In the genomic region with DNA sequence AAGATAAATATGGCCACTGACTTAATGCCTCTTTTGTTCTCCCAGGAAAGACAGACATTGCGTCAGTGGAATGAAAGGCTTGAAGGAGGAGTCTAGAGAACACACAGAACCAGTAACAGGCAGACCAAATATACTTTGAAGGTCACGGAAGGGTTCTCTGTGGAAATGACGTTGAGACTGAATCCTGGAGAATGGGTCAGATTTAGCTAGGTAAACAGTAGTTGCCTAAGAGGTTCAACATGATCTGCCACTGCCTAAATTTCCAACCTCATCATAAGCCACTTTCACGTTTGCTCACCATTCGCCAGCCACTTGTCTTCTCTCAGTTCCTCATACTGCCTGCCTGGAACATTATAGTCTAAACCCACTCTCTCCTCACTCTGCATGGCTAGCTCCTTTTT, we compare ENCODE assay signal across 1 cellular context.
TF ChIP-seq lines count a peak whose summit lies in the region.

No MANE protein-coding gene starts in this region.

TF ChIP-seq in GM12878, 131 proteins besides CTCF, POLR2A, EP300 and RAD21 (continued from another document and continues in another):
- TF ChIP-seq CHD1 (IDR thresholded peaks at IDR 0.05; ENCODE audit: low read depth, low read length) (no peak), SP1 (IDR thresholded peaks at IDR 0.05; ENCODE audit: low read depth, low read length) (no peak), ZNF622 (IDR thresholded peaks at IDR 0.05) (no peak), RELA (IDR thresholded peaks at IDR 0.05; ENCODE audit: borderline replicate concordance, partially characterized antibody) (no peak), MXI1 (IDR thresholded peaks at IDR 0.05; ENCODE audit: low read depth, low read length) (no peak), TARDBP (IDR thresholded peaks at IDR 0.05; ENCODE audit: borderline replicate concordance) (no peak), SUZ12 (IDR thresholded peaks at IDR 0.05; ENCODE audit: unreplicated experiment) (no peak), RUNX3 (IDR thresholded peaks at IDR 0.05; ENCODE audit: low read length) (peak; percentile 80), IKZF2 (IDR thresholded peaks at IDR 0.05) (peak; percentile 73 to 79), ETV6 (conservative IDR thresholded peaks at IDR 0.05 in 1 of 2, IDR thresholded peaks at IDR 0.05 in 1 of 2; ENCODE audit: borderline replicate concordance in 1 of 2, low read depth in 1 of 2) (no peak), FOS (IDR thresholded peaks at IDR 0.05; ENCODE audit: borderline replicate concordance, extremely low read depth, insufficient read length) (no peak), SREBF2 (IDR thresholded peaks at IDR 0.05; ENCODE audit: low read length) (no peak), PAX5 (IDR thresholded peaks at IDR 0.05; ENCODE audit: borderline replicate concordance, low read depth, low read length) (peak; percentile 78; the same call in 1 of the 2 replicates), FOXM1 (IDR thresholded peaks at IDR 0.05; ENCODE audit: low read depth, low read length) (peak; percentile 44; the same call in 1 of the 2 replicates), BRCA1 (IDR thresholded peaks at IDR 0.05; ENCODE audit: low read depth, low read length) (no peak), NFYA (IDR thresholded peaks at IDR 0.05; ENCODE audit: borderline replicate concordance, low read depth, low read length) (no peak), BCL11A (IDR thresholded peaks at IDR 0.05; ENCODE audit: low read depth, low read length) (peak; percentile 66), IKZF1 (conservative IDR thresholded peaks at IDR 0.05) (peak; percentile 48), CHD2 (IDR thresholded peaks at IDR 0.05; ENCODE audit: borderline replicate concordance, low read depth, low read length) (no peak), TAF1 (IDR thresholded peaks at IDR 0.05; ENCODE audit: borderline replicate concordance, low read depth, low read length) (no peak), TCF3 (IDR thresholded peaks at IDR 0.05; ENCODE audit: borderline replicate concordance, insufficient read depth, low read depth, low read length) (0 out of 2 replicates have a peak, but pooled peaks have one; percentile 22), ZNF207 (IDR thresholded peaks at IDR 0.05; ENCODE audit: borderline replicate concordance) (no peak), NR2F1 (conservative IDR thresholded peaks at IDR 0.05) (no peak), HDAC6 (IDR thresholded peaks at IDR 0.05; ENCODE audit: unreplicated experiment) (no peak), GATAD2B (conservative IDR thresholded peaks at IDR 0.05; ENCODE audit: low read depth) (no peak), YBX1 (IDR thresholded peaks at IDR 0.05) (no peak), CHD4 (IDR thresholded peaks at IDR 0.05) (no peak), KLF5 (IDR thresholded peaks at IDR 0.05; ENCODE audit: partially characterized antibody) (no peak), CREB1 (IDR thresholded peaks at IDR 0.05; ENCODE audit: low read depth) (no peak), WRNIP1 (IDR thresholded peaks at IDR 0.05; ENCODE audit: borderline replicate concordance, low read depth, low read length) (no peak), KAT2A (conservative IDR thresholded peaks at IDR 0.05; ENCODE audit: control insufficient read depth, low read depth, low read length) (no peak), MEF2A (IDR thresholded peaks at IDR 0.05; ENCODE audit: insufficient read depth, low read depth, low read length) (0 out of 2 replicates have a peak, but pooled peaks have one; percentile 15), CEBPB (IDR thresholded peaks at IDR 0.05; ENCODE audit: borderline replicate concordance in 1 of 2, low read depth in 2 of 2, low read length in 2 of 2) (no peak), BMI1 (IDR thresholded peaks at IDR 0.05; ENCODE audit: borderline replicate concordance) (no peak), SIX5 (IDR thresholded peaks at IDR 0.05; ENCODE audit: low read depth, low read length, severe bottlenecking) (no peak), MEF2B (IDR thresholded peaks at IDR 0.05; ENCODE audit: partially characterized antibody, poor library complexity, severe bottlenecking) (no peak), SIN3A (IDR thresholded peaks at IDR 0.05; ENCODE audit: low read depth, low read length) (no peak), BHLHE40 (IDR thresholded peaks at IDR 0.05; ENCODE audit: borderline replicate concordance in 1 of 2, low read depth in 2 of 2, low read length in 1 of 2) (peak in 1 of 2 experiments; percentile 65; a peak in 1 of 4 replicates), CBX3 (IDR thresholded peaks at IDR 0.05; ENCODE audit: borderline replicate concordance, low read depth) (no peak), ASH2L (IDR thresholded peaks at IDR 0.05; ENCODE audit: borderline replicate concordance, low read depth) (no peak), FOXK2 (IDR thresholded peaks at IDR 0.05) (no peak), EGR1 (IDR thresholded peaks at IDR 0.05; ENCODE audit: borderline replicate concordance in 1 of 2, low read depth in 2 of 2, low read length in 2 of 2) (no peak), STAT1 (conservative IDR thresholded peaks at IDR 0.05) (no peak)
- TF ChIP-seq, protein P1, sequence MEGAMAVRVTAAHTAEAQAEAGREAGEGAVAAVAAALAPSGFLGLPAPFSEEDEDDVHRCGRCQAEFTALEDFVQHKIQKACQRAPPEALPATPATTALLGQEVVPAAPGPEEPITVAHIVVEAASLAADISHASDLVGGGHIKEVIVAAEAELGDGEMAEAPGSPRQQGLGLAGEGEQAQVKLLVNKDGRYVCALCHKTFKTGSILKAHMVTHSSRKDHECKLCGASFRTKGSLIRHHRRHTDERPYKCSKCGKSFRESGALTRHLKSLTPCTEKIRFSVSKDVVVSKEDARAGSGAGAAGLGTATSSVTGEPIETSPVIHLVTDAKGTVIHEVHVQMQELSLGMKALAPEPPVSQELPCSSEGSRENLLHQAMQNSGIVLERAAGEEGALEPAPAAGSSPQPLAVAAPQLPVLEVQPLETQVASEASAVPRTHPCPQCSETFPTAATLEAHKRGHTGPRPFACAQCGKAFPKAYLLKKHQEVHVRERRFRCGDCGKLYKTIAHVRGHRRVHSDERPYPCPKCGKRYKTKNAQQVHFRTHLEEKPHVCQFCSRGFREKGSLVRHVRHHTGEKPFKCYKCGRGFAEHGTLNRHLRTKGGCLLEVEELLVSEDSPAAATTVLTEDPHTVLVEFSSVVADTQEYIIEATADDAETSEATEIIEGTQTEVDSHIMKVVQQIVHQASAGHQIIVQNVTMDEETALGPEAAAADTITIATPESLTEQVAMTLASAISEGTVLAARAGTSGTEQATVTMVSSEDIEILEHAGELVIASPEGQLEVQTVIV (IDR thresholded peaks at IDR 0.05; ENCODE audit: borderline replicate concordance, partially characterized antibody), result no peak
- TF ChIP-seq, protein P2, sequence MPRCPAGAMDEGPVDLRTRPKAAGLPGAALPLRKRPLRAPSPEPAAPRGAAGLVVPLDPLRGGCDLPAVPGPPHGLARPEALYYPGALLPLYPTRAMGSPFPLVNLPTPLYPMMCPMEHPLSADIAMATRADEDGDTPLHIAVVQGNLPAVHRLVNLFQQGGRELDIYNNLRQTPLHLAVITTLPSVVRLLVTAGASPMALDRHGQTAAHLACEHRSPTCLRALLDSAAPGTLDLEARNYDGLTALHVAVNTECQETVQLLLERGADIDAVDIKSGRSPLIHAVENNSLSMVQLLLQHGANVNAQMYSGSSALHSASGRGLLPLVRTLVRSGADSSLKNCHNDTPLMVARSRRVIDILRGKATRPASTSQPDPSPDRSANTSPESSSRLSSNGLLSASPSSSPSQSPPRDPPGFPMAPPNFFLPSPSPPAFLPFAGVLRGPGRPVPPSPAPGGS (IDR thresholded peaks at IDR 0.05; ENCODE audit: borderline replicate concordance, insufficient read depth, low read depth, low read length, poor library complexity, severe bottlenecking), result no peak
- TF ChIP-seq, protein P3, sequence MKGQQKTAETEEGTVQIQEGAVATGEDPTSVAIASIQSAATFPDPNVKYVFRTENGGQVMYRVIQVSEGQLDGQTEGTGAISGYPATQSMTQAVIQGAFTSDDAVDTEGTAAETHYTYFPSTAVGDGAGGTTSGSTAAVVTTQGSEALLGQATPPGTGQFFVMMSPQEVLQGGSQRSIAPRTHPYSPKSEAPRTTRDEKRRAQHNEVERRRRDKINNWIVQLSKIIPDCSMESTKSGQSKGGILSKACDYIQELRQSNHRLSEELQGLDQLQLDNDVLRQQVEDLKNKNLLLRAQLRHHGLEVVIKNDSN (IDR thresholded peaks at IDR 0.05; ENCODE audit: borderline replicate concordance, extremely low read length, insufficient read depth, low read depth, low read length), result no peak
- TF ChIP-seq, protein P4, sequence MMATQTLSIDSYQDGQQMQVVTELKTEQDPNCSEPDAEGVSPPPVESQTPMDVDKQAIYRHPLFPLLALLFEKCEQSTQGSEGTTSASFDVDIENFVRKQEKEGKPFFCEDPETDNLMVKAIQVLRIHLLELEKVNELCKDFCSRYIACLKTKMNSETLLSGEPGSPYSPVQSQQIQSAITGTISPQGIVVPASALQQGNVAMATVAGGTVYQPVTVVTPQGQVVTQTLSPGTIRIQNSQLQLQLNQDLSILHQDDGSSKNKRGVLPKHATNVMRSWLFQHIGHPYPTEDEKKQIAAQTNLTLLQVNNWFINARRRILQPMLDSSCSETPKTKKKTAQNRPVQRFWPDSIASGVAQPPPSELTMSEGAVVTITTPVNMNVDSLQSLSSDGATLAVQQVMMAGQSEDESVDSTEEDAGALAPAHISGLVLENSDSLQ (IDR thresholded peaks at IDR 0.05), result no peak
- TF ChIP-seq, protein P5, sequence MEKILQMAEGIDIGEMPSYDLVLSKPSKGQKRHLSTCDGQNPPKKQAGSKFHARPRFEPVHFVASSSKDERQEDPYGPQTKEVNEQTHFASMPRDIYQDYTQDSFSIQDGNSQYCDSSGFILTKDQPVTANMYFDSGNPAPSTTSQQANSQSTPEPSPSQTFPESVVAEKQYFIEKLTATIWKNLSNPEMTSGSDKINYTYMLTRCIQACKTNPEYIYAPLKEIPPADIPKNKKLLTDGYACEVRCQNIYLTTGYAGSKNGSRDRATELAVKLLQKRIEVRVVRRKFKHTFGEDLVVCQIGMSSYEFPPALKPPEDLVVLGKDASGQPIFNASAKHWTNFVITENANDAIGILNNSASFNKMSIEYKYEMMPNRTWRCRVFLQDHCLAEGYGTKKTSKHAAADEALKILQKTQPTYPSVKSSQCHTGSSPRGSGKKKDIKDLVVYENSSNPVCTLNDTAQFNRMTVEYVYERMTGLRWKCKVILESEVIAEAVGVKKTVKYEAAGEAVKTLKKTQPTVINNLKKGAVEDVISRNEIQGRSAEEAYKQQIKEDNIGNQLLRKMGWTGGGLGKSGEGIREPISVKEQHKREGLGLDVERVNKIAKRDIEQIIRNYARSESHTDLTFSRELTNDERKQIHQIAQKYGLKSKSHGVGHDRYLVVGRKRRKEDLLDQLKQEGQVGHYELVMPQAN (conservative IDR thresholded peaks at IDR 0.05), result no peak
- TF ChIP-seq, protein P6, sequence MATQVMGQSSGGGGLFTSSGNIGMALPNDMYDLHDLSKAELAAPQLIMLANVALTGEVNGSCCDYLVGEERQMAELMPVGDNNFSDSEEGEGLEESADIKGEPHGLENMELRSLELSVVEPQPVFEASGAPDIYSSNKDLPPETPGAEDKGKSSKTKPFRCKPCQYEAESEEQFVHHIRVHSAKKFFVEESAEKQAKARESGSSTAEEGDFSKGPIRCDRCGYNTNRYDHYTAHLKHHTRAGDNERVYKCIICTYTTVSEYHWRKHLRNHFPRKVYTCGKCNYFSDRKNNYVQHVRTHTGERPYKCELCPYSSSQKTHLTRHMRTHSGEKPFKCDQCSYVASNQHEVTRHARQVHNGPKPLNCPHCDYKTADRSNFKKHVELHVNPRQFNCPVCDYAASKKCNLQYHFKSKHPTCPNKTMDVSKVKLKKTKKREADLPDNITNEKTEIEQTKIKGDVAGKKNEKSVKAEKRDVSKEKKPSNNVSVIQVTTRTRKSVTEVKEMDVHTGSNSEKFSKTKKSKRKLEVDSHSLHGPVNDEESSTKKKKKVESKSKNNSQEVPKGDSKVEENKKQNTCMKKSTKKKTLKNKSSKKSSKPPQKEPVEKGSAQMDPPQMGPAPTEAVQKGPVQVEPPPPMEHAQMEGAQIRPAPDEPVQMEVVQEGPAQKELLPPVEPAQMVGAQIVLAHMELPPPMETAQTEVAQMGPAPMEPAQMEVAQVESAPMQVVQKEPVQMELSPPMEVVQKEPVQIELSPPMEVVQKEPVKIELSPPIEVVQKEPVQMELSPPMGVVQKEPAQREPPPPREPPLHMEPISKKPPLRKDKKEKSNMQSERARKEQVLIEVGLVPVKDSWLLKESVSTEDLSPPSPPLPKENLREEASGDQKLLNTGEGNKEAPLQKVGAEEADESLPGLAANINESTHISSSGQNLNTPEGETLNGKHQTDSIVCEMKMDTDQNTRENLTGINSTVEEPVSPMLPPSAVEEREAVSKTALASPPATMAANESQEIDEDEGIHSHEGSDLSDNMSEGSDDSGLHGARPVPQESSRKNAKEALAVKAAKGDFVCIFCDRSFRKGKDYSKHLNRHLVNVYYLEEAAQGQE (IDR thresholded peaks at IDR 0.05; ENCODE audit: low read depth, low read length), result no peak
- TF ChIP-seq, protein P7, sequence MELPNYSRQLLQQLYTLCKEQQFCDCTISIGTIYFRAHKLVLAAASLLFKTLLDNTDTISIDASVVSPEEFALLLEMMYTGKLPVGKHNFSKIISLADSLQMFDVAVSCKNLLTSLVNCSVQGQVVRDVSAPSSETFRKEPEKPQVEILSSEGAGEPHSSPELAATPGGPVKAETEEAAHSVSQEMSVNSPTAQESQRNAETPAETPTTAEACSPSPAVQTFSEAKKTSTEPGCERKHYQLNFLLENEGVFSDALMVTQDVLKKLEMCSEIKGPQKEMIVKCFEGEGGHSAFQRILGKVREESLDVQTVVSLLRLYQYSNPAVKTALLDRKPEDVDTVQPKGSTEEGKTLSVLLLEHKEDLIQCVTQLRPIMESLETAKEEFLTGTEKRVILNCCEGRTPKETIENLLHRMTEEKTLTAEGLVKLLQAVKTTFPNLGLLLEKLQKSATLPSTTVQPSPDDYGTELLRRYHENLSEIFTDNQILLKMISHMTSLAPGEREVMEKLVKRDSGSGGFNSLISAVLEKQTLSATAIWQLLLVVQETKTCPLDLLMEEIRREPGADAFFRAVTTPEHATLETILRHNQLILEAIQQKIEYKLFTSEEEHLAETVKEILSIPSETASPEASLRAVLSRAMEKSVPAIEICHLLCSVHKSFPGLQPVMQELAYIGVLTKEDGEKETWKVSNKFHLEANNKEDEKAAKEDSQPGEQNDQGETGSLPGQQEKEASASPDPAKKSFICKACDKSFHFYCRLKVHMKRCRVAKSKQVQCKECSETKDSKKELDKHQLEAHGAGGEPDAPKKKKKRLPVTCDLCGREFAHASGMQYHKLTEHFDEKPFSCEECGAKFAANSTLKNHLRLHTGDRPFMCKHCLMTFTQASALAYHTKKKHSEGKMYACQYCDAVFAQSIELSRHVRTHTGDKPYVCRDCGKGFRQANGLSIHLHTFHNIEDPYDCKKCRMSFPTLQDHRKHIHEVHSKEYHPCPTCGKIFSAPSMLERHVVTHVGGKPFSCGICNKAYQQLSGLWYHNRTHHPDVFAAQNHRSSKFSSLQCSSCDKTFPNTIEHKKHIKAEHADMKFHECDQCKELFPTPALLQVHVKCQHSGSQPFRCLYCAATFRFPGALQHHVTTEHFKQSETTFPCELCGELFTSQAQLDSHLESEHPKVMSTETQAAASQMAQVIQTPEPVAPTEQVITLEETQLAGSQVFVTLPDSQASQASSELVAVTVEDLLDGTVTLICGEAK (IDR thresholded peaks at IDR 0.05; ENCODE audit: borderline replicate concordance), result no peak
